8 cellular contexts compared by ENCODE assay signal in the genomic region with DNA sequence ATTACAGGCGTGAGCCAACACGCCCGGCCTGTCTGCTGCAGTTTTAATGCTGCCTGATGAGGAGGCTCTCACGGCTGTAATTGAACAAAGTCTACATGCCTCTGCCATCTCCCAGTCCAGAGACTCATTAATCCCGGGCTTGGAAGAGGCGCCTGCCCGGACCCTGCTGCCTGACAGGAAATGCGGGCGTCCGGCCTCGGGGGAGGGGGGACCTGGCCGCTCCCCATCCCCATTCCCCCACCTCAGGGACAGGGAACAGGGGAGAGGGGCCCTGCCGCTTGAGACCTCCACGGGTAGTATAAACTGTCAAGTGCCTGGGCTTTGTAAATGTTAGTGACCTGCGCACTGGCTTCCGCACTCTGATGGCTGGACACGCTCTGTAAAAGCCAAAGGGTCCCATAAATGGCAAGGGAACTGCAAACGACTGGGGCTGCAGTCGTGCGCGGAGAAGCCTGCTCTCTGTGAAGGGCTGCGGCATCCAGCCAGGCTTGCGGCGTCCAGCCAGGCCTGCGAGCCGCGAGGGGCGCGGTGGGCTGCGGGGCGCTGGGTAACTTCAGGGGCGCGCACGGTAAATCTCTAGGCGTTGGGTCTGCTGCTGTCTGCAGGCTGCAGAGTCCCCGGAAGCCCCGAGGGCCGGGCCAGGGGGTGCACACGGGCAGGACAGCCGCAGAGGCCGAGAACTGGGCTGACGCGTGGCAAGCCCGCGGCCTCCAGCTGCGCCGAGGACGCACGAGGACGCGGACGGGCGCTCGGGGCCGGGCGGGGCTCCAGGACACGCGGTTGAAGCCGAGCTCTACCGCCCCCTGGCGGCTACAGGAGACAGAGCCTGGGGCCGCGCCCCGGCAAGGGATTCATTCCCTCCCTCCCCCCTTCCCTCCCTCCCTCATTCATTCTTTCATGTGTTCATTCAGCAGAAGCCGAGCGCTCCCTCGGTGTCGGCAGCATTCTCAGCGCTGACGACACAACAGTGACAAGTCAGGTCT.
DNase-seq lines count a peak whose midpoint lies in the region; ATAC-seq and TF ChIP-seq lines count a peak whose summit lies in the region.
"Not testable (repeated sequence)": the region's sequence is repeated elsewhere in the genome, so short reads cannot be mapped to it uniquely, and the experiment has no call there.

No MANE protein-coding gene starts in this region.

- not testable (repeated sequence) for TF ChIP-seq CTCF in PC-3 (conservative IDR thresholded peaks at IDR 0.05; ENCODE audit: low read depth, low read length)

- intact Hi-C loops in PC-3 (cut with micrococcal nuclease); cardiac septum (cut with DNase I): not testable (repeated sequence)

- not testable (repeated sequence) for H3K4me3 ChIP-seq in CD4-positive, CD25-positive, alpha-beta regulatory T cell (ENCODE audit: low read depth, low read length); PC-3 (ENCODE audit: low read length)

- not testable (repeated sequence) for H3K9me3 ChIP-seq in CD4-positive, CD25-positive, alpha-beta regulatory T cell (ENCODE audit: control insufficient read depth in 2 of 2, low read length in 2 of 2); PC-3 (ENCODE audit: low read length)

- not testable (repeated sequence) for H3K4me1 ChIP-seq in CD4-positive, CD25-positive, alpha-beta regulatory T cell (ENCODE audit: control insufficient read depth, insufficient read depth, low read length, poor library complexity, severe bottlenecking); PC-3 (ENCODE audit: insufficient read depth, low read length)

- H3K27ac Mint-ChIP-seq in CD4-positive, CD25-positive, alpha-beta regulatory T cell; activated naive CD4-positive, alpha-beta T cell treated with anti-CD3 and anti-CD28 coated beads, Interleukin-2, amount 50 U/mL, for 72 hours; memory B cell; stimulated activated effector memory CD8-positive, alpha-beta T cell treated with anti-CD3 and anti-CD28 coated beads, Interleukin-12 subunit alpha, Interleukin-12 subunit beta, amount 100 ng/mL, for 72 hours: not testable (repeated sequence)

- not testable (repeated sequence) for H3K9me2 ChIP-seq in PC-3 (replicated peaks; ENCODE audit: low read length)

- H3K36me3 ChIP-seq in CD4-positive, CD25-positive, alpha-beta regulatory T cell (ENCODE audit: control insufficient read depth, insufficient read depth, low read length); PC-3 (ENCODE audit: low read depth, low read length): not testable (repeated sequence)

- not testable (repeated sequence) for H3K27me3 ChIP-seq in CD4-positive, CD25-positive, alpha-beta regulatory T cell (ENCODE audit: control insufficient read depth, insufficient read depth, low read length); PC-3 (ENCODE audit: low read length)

- H3F3A ChIP-seq in PC-3 (ENCODE audit: low read length, unreplicated experiment): not testable (repeated sequence)

- not testable (repeated sequence) for H3K9me3 Mint-ChIP-seq in CD4-positive, CD25-positive, alpha-beta regulatory T cell; activated naive CD4-positive, alpha-beta T cell treated with anti-CD3 and anti-CD28 coated beads, Interleukin-2, amount 50 U/mL, for 72 hours; memory B cell; stimulated activated effector memory CD8-positive, alpha-beta T cell treated with anti-CD3 and anti-CD28 coated beads, Interleukin-12 subunit alpha, Interleukin-12 subunit beta, amount 100 ng/mL, for 72 hours

- not testable (repeated sequence) for H2AFZ ChIP-seq in PC-3 (ENCODE audit: low read length)

- H3K4me1 Mint-ChIP-seq in CD4-positive, CD25-positive, alpha-beta regulatory T cell; memory B cell; stimulated activated effector memory CD8-positive, alpha-beta T cell treated with anti-CD3 and anti-CD28 coated beads, Interleukin-12 subunit alpha, Interleukin-12 subunit beta, amount 100 ng/mL, for 72 hours: not testable (repeated sequence)

- not testable (repeated sequence) for H3K4me2 ChIP-seq in PC-3 (ENCODE audit: low read length)

- H4K20me1 ChIP-seq in PC-3 (ENCODE audit: low read length): not testable (repeated sequence)

- CTCF ChIA-PET in PC-3 (lab: Charles Lee): not testable (repeated sequence)

- H3K27ac ChIP-seq in CD4-positive, CD25-positive, alpha-beta regulatory T cell (ENCODE audit: insufficient read depth, low read length, poor library complexity, severe bottlenecking); PC-3 (ENCODE audit: low read length): not testable (repeated sequence)

- H3K4me3 Mint-ChIP-seq in CD4-positive, CD25-positive, alpha-beta regulatory T cell; memory B cell; stimulated activated effector memory CD8-positive, alpha-beta T cell treated with anti-CD3 and anti-CD28 coated beads, Interleukin-12 subunit alpha, Interleukin-12 subunit beta, amount 100 ng/mL, for 72 hours: not testable (repeated sequence)

- not testable (repeated sequence) for H3K27me3 Mint-ChIP-seq in CD4-positive, CD25-positive, alpha-beta regulatory T cell; memory B cell

- ATAC-seq in CD4-positive, CD25-positive, alpha-beta regulatory T cell (ENCODE audit: low read depth in 2 of 2): peak; percentile 66 to 72
- ATAC-seq in GM19463 (IDR thresholded peaks at IDR 0.05; ENCODE audit: unreplicated experiment): peak; percentile 68
- peak; percentile 80 for ATAC-seq in HG02798 (IDR thresholded peaks at IDR 0.05; ENCODE audit: poor library complexity, unreplicated experiment)
- ATAC-seq in PC-3: peak; percentile 70
- ATAC-seq in activated naive CD4-positive, alpha-beta T cell treated with anti-CD3 and anti-CD28 coated beads, Interleukin-2, amount 50 U/mL, for 72 hours: peak; percentile 90 to 94
- ATAC-seq in memory B cell (ENCODE audit: low read depth): peak; percentile 96
- ATAC-seq in stimulated activated effector memory CD8-positive, alpha-beta T cell treated with anti-CD3 and anti-CD28 coated beads, Interleukin-12 subunit alpha, Interleukin-12 subunit beta, amount 100 ng/mL, for 72 hours: peak; percentile 80

- not testable (repeated sequence) for BruUV-seq in PC-3 (replicated peaks; lab: Mats Ljungman, UMichigan)

- not testable (repeated sequence) for DNase-seq in CD4-positive, CD25-positive, alpha-beta regulatory T cell; PC-3; memory B cell (ENCODE audit: low spot score in 2 of 2); stimulated activated effector memory CD8-positive, alpha-beta T cell treated with anti-CD3 and anti-CD28 coated beads, Interleukin-12 subunit alpha, Interleukin-12 subunit beta, amount 100 ng/mL, for 72 hours (ENCODE audit: low spot score in 2 of 2)
- peak in 1 of 2 donors; percentile 42 for DNase-seq in activated naive CD4-positive, alpha-beta T cell treated with anti-CD3 and anti-CD28 coated beads, Interleukin-2, amount 50 U/mL, for 72 hours (ENCODE audit: low spot score in 2 of 2)
- DNase-seq in cardiac septum (ENCODE audit: low spot score): peak; percentile 33

- H3K36me3 Mint-ChIP-seq in CD4-positive, CD25-positive, alpha-beta regulatory T cell; activated naive CD4-positive, alpha-beta T cell treated with anti-CD3 and anti-CD28 coated beads, Interleukin-2, amount 50 U/mL, for 72 hours; memory B cell; stimulated activated effector memory CD8-positive, alpha-beta T cell treated with anti-CD3 and anti-CD28 coated beads, Interleukin-12 subunit alpha, Interleukin-12 subunit beta, amount 100 ng/mL, for 72 hours: not testable (repeated sequence)

- not testable (repeated sequence) for H3K79me2 ChIP-seq in PC-3 (ENCODE audit: low read length)

- POLR2A ChIA-PET in PC-3 (lab: Charles Lee; ENCODE audit: unreplicated experiment): not testable (repeated sequence)

- H3K9ac ChIP-seq in PC-3 (ENCODE audit: low read length): not testable (repeated sequence)
